Comparison of ENCODE assay signal across 2 cellular contexts in genomic region chr10:74500026-74500704, GRCh38.
A peak's percentile ranks its signal among the peaks of the same experiment; 100 is the strongest.
TF ChIP-seq lines count a peak whose summit lies in the region.

No MANE protein-coding gene starts in this region.

TF ChIP-seq in IMR-90, 13 proteins besides CTCF, POLR2A, EP300 and RAD21:
- no peak for TF ChIP-seq ELK1 (IDR thresholded peaks at IDR 0.05; ENCODE audit: borderline replicate concordance, low read depth, low read length)
- no peak for TF ChIP-seq RCOR1 (IDR thresholded peaks at IDR 0.05; ENCODE audit: insufficient replicate concordance, low read length)
- TF ChIP-seq BHLHE40 (IDR thresholded peaks at IDR 0.05; ENCODE audit: low read depth, low read length), result no peak
- no peak for TF ChIP-seq NFE2L2 (IDR thresholded peaks at IDR 0.05; ENCODE audit: low read depth, low read length)
- TF ChIP-seq MXI1 (IDR thresholded peaks at IDR 0.05; ENCODE audit: borderline replicate concordance, low read depth, low read length), result no peak
- no peak for TF ChIP-seq RFX5 (IDR thresholded peaks at IDR 0.05; ENCODE audit: low read depth, low read length)
- TF ChIP-seq FOS (IDR thresholded peaks at IDR 0.05; ENCODE audit: low read depth, low read length), result no peak
- no peak for TF ChIP-seq CEBPB (IDR thresholded peaks at IDR 0.05; ENCODE audit: low read depth, low read length)
- TF ChIP-seq CHD1 (IDR thresholded peaks at IDR 0.05; ENCODE audit: low read depth, low read length), result no peak
- no peak for TF ChIP-seq USF2 (IDR thresholded peaks at IDR 0.05; ENCODE audit: low read depth, low read length)
- no peak for TF ChIP-seq SMC3 (IDR thresholded peaks at IDR 0.05; ENCODE audit: low read depth, low read length)
- no peak for TF ChIP-seq MAFK (IDR thresholded peaks at IDR 0.05; ENCODE audit: low read depth, low read length)
- no peak for TF ChIP-seq MAZ (IDR thresholded peaks at IDR 0.05; ENCODE audit: borderline replicate concordance, low read depth, low read length)

TF ChIP-seq in GM12878, 131 proteins besides CTCF, POLR2A, EP300 and RAD21:
- no peak for TF ChIP-seq RELB (IDR thresholded peaks at IDR 0.05; ENCODE audit: low read depth)
- no peak for TF ChIP-seq IKZF1 (conservative IDR thresholded peaks at IDR 0.05)
- TF ChIP-seq NFIC (IDR thresholded peaks at IDR 0.05; ENCODE audit: low read depth, low read length), result peak; percentile 66; the same call in 1 of the 2 replicates
- no peak for TF ChIP-seq TCF3 (IDR thresholded peaks at IDR 0.05; ENCODE audit: borderline replicate concordance, insufficient read depth, low read depth, low read length)
- peak; percentile 66 for TF ChIP-seq RUNX3 (IDR thresholded peaks at IDR 0.05; ENCODE audit: low read length)
- no peak for TF ChIP-seq ATF3 (IDR thresholded peaks at IDR 0.05; ENCODE audit: borderline replicate concordance, extremely low read depth, low read depth, low read length)
- TF ChIP-seq JUNB (IDR thresholded peaks at IDR 0.05), result peak; percentile 29
- no peak for TF ChIP-seq HDGF (IDR thresholded peaks at IDR 0.05)
- no peak for TF ChIP-seq FOS (IDR thresholded peaks at IDR 0.05; ENCODE audit: borderline replicate concordance, extremely low read depth, insufficient read length)
